Comparison of ENCODE assay signal across 8 cellular contexts in genomic region chr12:56188116-56188785, GRCh38. TPM values are rescaled to one million over a fixed set of nuclear protein-coding genes. Genes with fewer than 3 reads are reported as not detected.
A peak's percentile ranks its signal among the peaks of the same experiment; 100 is the strongest.
DNase-seq lines count a peak whose midpoint lies in the region; ATAC-seq and TF ChIP-seq lines count a peak whose summit lies in the region.

No MANE protein-coding gene starts in this region.

- 16 to 21% methylated on average over 10 of the region's 10 CpGs for WGBS in thyroid gland, 2 donors

- H3K27me3 ChIP-seq in left lung (no peaks in the 10 kb centered on the region), thyroid gland (no peaks in the 10 kb centered on the region)

- intact Hi-C loops in left lung (cut with DNase I): loop anchor here in 1 of 2 donors (5.0 kb wide), 1 partner anchor 66 kb away; no protein-coding TSS in a partner anchor
- intact Hi-C loops in thyroid gland (cut with DNase I): loop anchor here (2.0 kb wide), 1 partner anchor 67 kb away; no protein-coding TSS in a partner anchor

- peaks cover 0 to 36% of the 10 kb centered on the region in 2 donors for H3K36me3 ChIP-seq in left lung
- H3K36me3 ChIP-seq in thyroid gland: peaks cover 21 to 24% of the 10 kb centered on the region in 2 donors

- no peaks in the 10 kb centered on the region for H3K9me3 ChIP-seq in left lung
- H3K9me3 ChIP-seq in thyroid gland: no peaks in the 10 kb centered on the region

- no peak for TF ChIP-seq POLR2A in thyroid gland (IDR thresholded peaks at IDR 0.05)

- DNase-seq in stimulated activated CD4-positive, alpha-beta T cell treated with anti-CD3 and anti-CD28 coated beads, Interleukin-15, amount 100 ng/mL, for 24 hours: peak; percentile 16
- DNase-seq in stimulated activated CD4-positive, alpha-beta T cell treated with anti-CD3 and anti-CD28 coated beads, Interleukin-4, amount 100 ng/mL, for 1 hour: no peak
- DNase-seq in left lung: no peak
- DNase-seq in thyroid gland: no peak
- no peak for DNase-seq in HT-29 (ENCODE audit: low spot score)

- peak overlapping the region; percentile 79 to 83 for H3K4me3 ChIP-seq in left lung
- H3K4me3 ChIP-seq in thyroid gland (replicated peaks in 1 of 3): peak overlapping the region; percentile 62 to 77 (median 68)

- peaks cover 10 to 29% of the 10 kb centered on the region in 2 donors for H3K4me1 ChIP-seq in left lung
- peaks cover 14 to 22% of the 10 kb centered on the region in 2 donors for H3K4me1 ChIP-seq in thyroid gland

- H3K27ac ChIP-seq in angular gyrus (ENCODE audit: low read depth, low read length) (peak overlapping the region; percentile 66), left lung (peak overlapping the region; percentile 80 to 88), thyroid gland (peak overlapping the region; percentile 85 to 93 (median 90))

- TF ChIP-seq CTCF in left lung (IDR thresholded peaks at IDR 0.05): no peak
- TF ChIP-seq CTCF in thyroid gland (IDR thresholded peaks at IDR 0.05): no peak

- ATAC-seq in left lung (no peak), GM21786 (IDR thresholded peaks at IDR 0.05; ENCODE audit: unreplicated experiment) (no peak), HG03354 (IDR thresholded peaks at IDR 0.05; ENCODE audit: poor library complexity, severe bottlenecking, unreplicated experiment) (no peak)

RNA-seq across cellular contexts. Expression of gene SMARCC2, which starts 1.0 kb away (rescaled TPM):
- total RNA-seq in left lung: 10 to 100 TPM; 84.3 to 84.9 TPM
- total RNA-seq in thyroid gland: 100 to 1,000 TPM in 1 of 4 donors, 10 to 100 TPM in 3; 76.5 to 101 (median 83.0) TPM
- total RNA-seq in HT-29 (2014; rRNA removed; shearing (Covaris generic)): 15.5 and 20.2 TPM in 2 replicates

RNA-seq across cellular contexts. Expression of gene MYL6, which starts 30.1 kb away (rescaled TPM):
- total RNA-seq in left lung: 1,000 to 10,000 TPM; 1,768 to 1,773 TPM
- 1,000 to 10,000 TPM; 1,110 to 2,359 (median 1,915) TPM for total RNA-seq in thyroid gland
- total RNA-seq in HT-29 (2014; rRNA removed; shearing (Covaris generic)): 918 and 956 TPM in 2 replicates

RNA-seq across cellular contexts. Expression of gene RNF41, which starts 33.5 kb away (rescaled TPM):
- 10 to 100 TPM; 50.3 to 51.4 TPM for total RNA-seq in left lung
- 10 to 100 TPM; 63.4 to 89.7 (median 73.4) TPM for total RNA-seq in thyroid gland
- 94.3 and 103 TPM in 2 replicates for total RNA-seq in HT-29 (2014; rRNA removed; shearing (Covaris generic))

RNA-seq across cellular contexts. Expression of gene MYL6B, which starts 35.9 kb away (rescaled TPM):
- 10 to 100 TPM; 32.6 to 43.1 TPM for total RNA-seq in left lung
- 100 to 1,000 TPM in 1 of 4 donors, 10 to 100 TPM in 3; 33.4 to 115 (median 48.1) TPM for total RNA-seq in thyroid gland
- total RNA-seq in HT-29 (2014; rRNA removed; shearing (Covaris generic)): 45.6 TPM in 2 replicates

RNA-seq across cellular contexts. Expression of gene NABP2, which starts 35.9 kb away (rescaled TPM):
- total RNA-seq in left lung (10 to 100 TPM; 32.6 to 33.8 TPM), thyroid gland (10 to 100 TPM; 19.4 to 35.7 (median 31.4) TPM)
- 57.1 and 69.9 TPM in 2 replicates for total RNA-seq in HT-29 (2014; rRNA removed; shearing (Covaris generic))
